11 cellular contexts compared by ENCODE assay signal in the genomic region with DNA sequence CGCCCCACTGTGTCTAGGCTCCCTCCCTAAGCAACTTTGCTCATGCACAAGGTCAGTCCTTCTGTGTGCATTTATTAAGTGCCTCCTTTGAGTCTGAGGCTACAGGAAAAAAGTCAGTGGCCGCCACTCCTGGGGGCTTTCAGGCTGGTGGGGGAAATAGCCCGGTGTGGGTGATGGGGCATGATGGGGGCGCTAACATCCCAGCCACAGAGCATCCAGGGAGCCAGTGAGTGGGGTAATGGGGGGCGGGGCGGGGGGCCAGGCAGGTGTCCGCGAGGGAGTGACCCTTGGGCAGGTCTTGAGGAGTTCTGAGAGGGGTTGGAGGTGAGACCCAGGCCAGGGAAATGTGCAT. TPM values are rescaled to one million over a fixed set of nuclear protein-coding genes. Genes with fewer than 3 reads are reported as not detected.
DNase-seq lines count a peak whose midpoint lies in the region; ATAC-seq, FAIRE-seq and TF ChIP-seq lines count a peak whose summit lies in the region.
"Had no signal": no experiment of that assay in that cellular context is flagged by ENCODE, and none has a peak within 500 bp of the region (broad histone marks: within the 10 kb centered on the region; RNA-seq: fewer than 3 reads in every experiment).

No MANE protein-coding gene starts in this region.

- no peak overlapping the region for H3K9ac ChIP-seq in keratinocyte (ENCODE audit: control insufficient read depth, extremely low read depth, insufficient read depth, low read length)

- H3K27me3 ChIP-seq in keratinocyte (ENCODE audit: control insufficient read depth, extremely low read depth, insufficient read depth, low read length) = no peaks in the 10 kb centered on the region

- no peak overlapping the region for H3K27ac ChIP-seq in keratinocyte (ENCODE audit: control insufficient read depth, insufficient read depth, low read length)

- peaks cover 17% of the 10 kb centered on the region for H3K4me1 ChIP-seq in keratinocyte (ENCODE audit: control insufficient read depth, extremely low read depth, insufficient read depth, low read length)

- dilution Hi-C loops in keratinocyte (cut with MboI; ENCODE audit: extremely low pct_ligation_motif_present, low sequenced_read_pairs) = no loop called here

- no peak for FAIRE-seq in keratinocyte (lab: Jason Lieb, UNC)

- peaks cover 34% of the 10 kb centered on the region for H3K4me1 Mint-ChIP-seq in activated CD8-positive, alpha-beta memory T cell treated with anti-CD3 and anti-CD28 coated beads, Interleukin-2, amount 10 ng/mL, durations not matched to agents 7 days and 5 days
- H3K4me1 Mint-ChIP-seq in activated CD4-positive, alpha-beta memory T cell treated with anti-CD3 and anti-CD28 coated beads, Interleukin-2, amount 10 ng/mL, durations not matched to agents 7 days and 5 days = peaks cover 28% of the 10 kb centered on the region
- H3K4me1 Mint-ChIP-seq in stimulated activated naive B cell treated with anti-CD40 and anti-IgM and Interleukin-4, amounts not matched to agents 10 μg/mL and 1 μg/mL and 100 μg/mL, for 72 hours = peaks cover 41 to 66% of the 10 kb centered on the region in 2 donors

- no peaks in the 10 kb centered on the region for H4K20me1 ChIP-seq in keratinocyte (ENCODE audit: control insufficient read depth, extremely low read depth, insufficient read depth, low read length)

- ATAC-seq in activated CD8-positive, alpha-beta memory T cell treated with anti-CD3 and anti-CD28 coated beads, Interleukin-2, amount 10 ng/mL, durations not matched to agents 7 days and 5 days = no peak
- no peak for ATAC-seq in stimulated activated naive B cell treated with anti-CD40 and anti-IgM and Interleukin-4, amounts not matched to agents 10 μg/mL and 1 μg/mL and 100 μg/mL, for 72 hours (replicated peaks)

- H2AFZ ChIP-seq in keratinocyte (ENCODE audit: control insufficient read depth, low read length) = peak overlapping the region; percentile 96

- no peaks in the 10 kb centered on the region for H3K9me3 Mint-ChIP-seq in activated CD8-positive, alpha-beta memory T cell treated with anti-CD3 and anti-CD28 coated beads, Interleukin-2, amount 10 ng/mL, durations not matched to agents 7 days and 5 days (ENCODE audit: low read depth)
- no peaks in the 10 kb centered on the region for H3K9me3 Mint-ChIP-seq in activated CD4-positive, alpha-beta memory T cell treated with anti-CD3 and anti-CD28 coated beads, Interleukin-2, amount 10 ng/mL, durations not matched to agents 7 days and 5 days
- no peaks in the 10 kb centered on the region for H3K9me3 Mint-ChIP-seq in stimulated activated naive B cell treated with anti-CD40 and anti-IgM and Interleukin-4, amounts not matched to agents 10 μg/mL and 1 μg/mL and 100 μg/mL, for 72 hours
- H3K9me3 Mint-ChIP-seq: HFFc6 had no signal

- H3K4me2 ChIP-seq in keratinocyte (ENCODE audit: control insufficient read depth, extremely low read depth, insufficient read depth, low read depth, low read length) = no peak overlapping the region

- no peak for TF ChIP-seq CTCF in keratinocyte (optimal IDR thresholded peaks at IDR 0.05 in 1 of 3, IDR thresholded peaks at IDR 0.05 in 1 of 3, conservative IDR thresholded peaks at IDR 0.05 in 1 of 3; ENCODE audit: extremely low read depth in 1 of 3, insufficient read depth in 2 of 3, low read length in 3 of 3)

- H3K27me3 Mint-ChIP-seq in activated CD8-positive, alpha-beta memory T cell treated with anti-CD3 and anti-CD28 coated beads, Interleukin-2, amount 10 ng/mL, durations not matched to agents 7 days and 5 days = no peaks in the 10 kb centered on the region
- H3K27me3 Mint-ChIP-seq in activated CD4-positive, alpha-beta memory T cell treated with anti-CD3 and anti-CD28 coated beads, Interleukin-2, amount 10 ng/mL, durations not matched to agents 7 days and 5 days = no peaks in the 10 kb centered on the region
- no peaks in the 10 kb centered on the region for H3K27me3 Mint-ChIP-seq in stimulated activated naive B cell treated with anti-CD40 and anti-IgM and Interleukin-4, amounts not matched to agents 10 μg/mL and 1 μg/mL and 100 μg/mL, for 72 hours

- H3K36me3 Mint-ChIP-seq in activated CD8-positive, alpha-beta memory T cell treated with anti-CD3 and anti-CD28 coated beads, Interleukin-2, amount 10 ng/mL, durations not matched to agents 7 days and 5 days = no peaks in the 10 kb centered on the region
- H3K36me3 Mint-ChIP-seq in activated CD4-positive, alpha-beta memory T cell treated with anti-CD3 and anti-CD28 coated beads, Interleukin-2, amount 10 ng/mL, durations not matched to agents 7 days and 5 days (ENCODE audit: low read depth) = no peaks in the 10 kb centered on the region
- no peaks in the 10 kb centered on the region for H3K36me3 Mint-ChIP-seq in stimulated activated naive B cell treated with anti-CD40 and anti-IgM and Interleukin-4, amounts not matched to agents 10 μg/mL and 1 μg/mL and 100 μg/mL, for 72 hours

- H3K4me3 ChIP-seq in keratinocyte (ENCODE audit: control insufficient read depth in 2 of 3, extremely low read depth in 1 of 3, insufficient read depth in 2 of 3, low read depth in 1 of 3, low read length in 3 of 3) = no peak overlapping the region

- peak overlapping the region; percentile 65 for H3K4me3 Mint-ChIP-seq in activated CD8-positive, alpha-beta memory T cell treated with anti-CD3 and anti-CD28 coated beads, Interleukin-2, amount 10 ng/mL, durations not matched to agents 7 days and 5 days
- peak overlapping the region; percentile 66 for H3K4me3 Mint-ChIP-seq in activated CD4-positive, alpha-beta memory T cell treated with anti-CD3 and anti-CD28 coated beads, Interleukin-2, amount 10 ng/mL, durations not matched to agents 7 days and 5 days
- peak overlapping the region; percentile 81 to 84 for H3K4me3 Mint-ChIP-seq in stimulated activated naive B cell treated with anti-CD40 and anti-IgM and Interleukin-4, amounts not matched to agents 10 μg/mL and 1 μg/mL and 100 μg/mL, for 72 hours

- no peaks in the 10 kb centered on the region for H3K36me3 ChIP-seq in keratinocyte (ENCODE audit: control insufficient read depth in 2 of 2, extremely low read depth in 1 of 2, insufficient read depth in 2 of 2, low read length in 2 of 2)

- peak overlapping the region; percentile 84 for H3K27ac Mint-ChIP-seq in activated CD8-positive, alpha-beta memory T cell treated with anti-CD3 and anti-CD28 coated beads, Interleukin-2, amount 10 ng/mL, durations not matched to agents 7 days and 5 days
- H3K27ac Mint-ChIP-seq in activated CD4-positive, alpha-beta memory T cell treated with anti-CD3 and anti-CD28 coated beads, Interleukin-2, amount 10 ng/mL, durations not matched to agents 7 days and 5 days = peak overlapping the region; percentile 83
- H3K27ac Mint-ChIP-seq in stimulated activated naive B cell treated with anti-CD40 and anti-IgM and Interleukin-4, amounts not matched to agents 10 μg/mL and 1 μg/mL and 100 μg/mL, for 72 hours = peak overlapping the region; percentile 83

- DNase-seq in activated CD8-positive, alpha-beta memory T cell treated with anti-CD3 and anti-CD28 coated beads, Interleukin-2, amount 10 ng/mL, durations not matched to agents 7 days and 5 days = no peak
- DNase-seq in activated CD8-positive, alpha-beta memory T cell treated with anti-CD3 and anti-CD28 coated beads for 24 hours = no peak
- DNase-seq in activated CD4-positive, alpha-beta memory T cell treated with anti-CD3 and anti-CD28 coated beads, Interleukin-2, amount 10 ng/mL, durations not matched to agents 7 days and 5 days = no peak
- no peak for DNase-seq in keratinocyte (ENCODE audit: low read depth, low spot score)
- no peak for DNase-seq in stimulated activated naive B cell treated with anti-CD40 and anti-IgM and Interleukin-4, amounts not matched to agents 10 μg/mL and 1 μg/mL and 100 μg/mL, for 72 hours
- DNase-seq in NCI-H1436 treated with DMSO at 0.1 percent for 48 hours (lab: John Stamatoyannopoulos, UW) = no peak
- DNase-seq in SW 1271 (lab: John Stamatoyannopoulos, UW) = no peak
- no peak for DNase-seq in foreskin melanocyte
- DNase-seq: HFFc6 had no signal

- POLR2A ChIA-PET in activated CD4-positive, alpha-beta memory T cell treated with anti-CD3 and anti-CD28 coated beads, Interleukin-2, amount 10 ng/mL, durations not matched to agents 7 days and 5 days (lab: Charles Lee) = interaction anchor here (0.5 to 25.5 kb wide), 6 partner anchors 9 to 152 kb away, joined by 3 to 1068 read pairs (median 5); a partner anchor contains a TSS

- no peaks in the 10 kb centered on the region for H3K9me3 ChIP-seq in keratinocyte (ENCODE audit: control insufficient read depth, low read depth, low read length)

- CTCF ChIA-PET in activated CD8-positive, alpha-beta memory T cell treated with anti-CD3 and anti-CD28 coated beads, Interleukin-2, amount 10 ng/mL, durations not matched to agents 7 days and 5 days (lab: Charles Lee) = interaction anchor here (0.6 to 31.3 kb wide), 13 partner anchors 8 to 229 kb away, joined by 3 to 1163 read pairs (median 4); a partner anchor contains a TSS
- CTCF ChIA-PET in activated CD4-positive, alpha-beta memory T cell treated with anti-CD3 and anti-CD28 coated beads, Interleukin-2, amount 10 ng/mL, durations not matched to agents 7 days and 5 days (lab: Charles Lee) = interaction anchor here (0.5 to 30.2 kb wide), 11 partner anchors 9 to 127 kb away, joined by 3 to 957 read pairs (median 5); a partner anchor contains a TSS

- peaks cover 2% of the 10 kb centered on the region for H3K9me1 ChIP-seq in keratinocyte (ENCODE audit: control insufficient read depth, extremely low read depth, insufficient read depth, low read length)

- no peaks in the 10 kb centered on the region for H3K79me2 ChIP-seq in keratinocyte (ENCODE audit: control insufficient read depth, insufficient read depth, low read length)

RNA-seq across cellular contexts. Expression of a gene that starts 10.0 kb away (rescaled TPM):
- total RNA-seq in activated CD8-positive, alpha-beta memory T cell treated with anti-CD3 and anti-CD28 coated beads, Interleukin-2, amount 10 ng/mL, durations not matched to agents 7 days and 5 days = 100 to 1,000 TPM; 149 to 155 TPM
- total RNA-seq in activated CD4-positive, alpha-beta memory T cell treated with anti-CD3 and anti-CD28 coated beads, Interleukin-2, amount 10 ng/mL, durations not matched to agents 7 days and 5 days = 100 to 1,000 TPM; 138 to 146 TPM
- polyA plus RNA-seq in keratinocyte = 73.9 to 192 TPM (median 75.6 TPM) in 3 replicates
- 89.7 TPM for polyA plus RNA-seq in keratinocyte (2011; ENCODE audit: low read depth)
- 69.4 and 117 TPM in 2 replicates for polyA plus RNA-seq in keratinocyte (2011; cell fraction: cytosol; rRNA removed)
- 139 and 148 TPM in 2 replicates for polyA plus RNA-seq in keratinocyte (2011; cell fraction: nucleus; rRNA removed)
- 50.2 and 134 TPM in 2 replicates for polyA plus RNA-seq in keratinocyte (2012; ENCODE audit: low replicate concordance)
- 107 to 412 TPM (median 144 TPM) in 3 replicates for polyA minus RNA-seq in keratinocyte
- 120 TPM for polyA minus RNA-seq in keratinocyte (2011; cell fraction: cytosol; rRNA and poly(A)+ RNA removed)
- 91.0 and 135 TPM in 2 replicates for polyA minus RNA-seq in keratinocyte (2011; cell fraction: nucleus; rRNA and poly(A)+ RNA removed)

RNA-seq across cellular contexts. Expression of a gene that starts 28.6 kb away (rescaled TPM):
- 10 to 100 TPM; 27.3 to 27.9 TPM for total RNA-seq in activated CD8-positive, alpha-beta memory T cell treated with anti-CD3 and anti-CD28 coated beads, Interleukin-2, amount 10 ng/mL, durations not matched to agents 7 days and 5 days
- 10 to 100 TPM; 37.4 to 40.7 TPM for total RNA-seq in activated CD4-positive, alpha-beta memory T cell treated with anti-CD3 and anti-CD28 coated beads, Interleukin-2, amount 10 ng/mL, durations not matched to agents 7 days and 5 days
- 2.4 to 5.7 TPM (median 4.5 TPM) in 3 replicates for polyA plus RNA-seq in keratinocyte
- polyA plus RNA-seq in keratinocyte (2011; ENCODE audit: low read depth) = 8.6 TPM
- polyA plus RNA-seq in keratinocyte (2011; cell fraction: cytosol; rRNA removed) = 3.0 and 6.4 TPM in 2 replicates
- 15.8 and 21.8 TPM in 2 replicates for polyA plus RNA-seq in keratinocyte (2011; cell fraction: nucleus; rRNA removed)
- 13.5 and 26.7 TPM in 2 replicates for polyA plus RNA-seq in keratinocyte (2012; ENCODE audit: low replicate concordance)
- polyA minus RNA-seq in keratinocyte = 7.6 to 19.2 TPM (median 9.6 TPM) in 3 replicates
- 27.4 TPM for polyA minus RNA-seq in keratinocyte (2011; cell fraction: cytosol; rRNA and poly(A)+ RNA removed)
- 18.6 and 21.2 TPM in 2 replicates for polyA minus RNA-seq in keratinocyte (2011; cell fraction: nucleus; rRNA and poly(A)+ RNA removed)

RNA-seq across cellular contexts. Expression of a gene that starts 36.1 kb away (rescaled TPM):
- 10 to 100 TPM; 11.7 to 12.3 TPM for total RNA-seq in activated CD8-positive, alpha-beta memory T cell treated with anti-CD3 and anti-CD28 coated beads, Interleukin-2, amount 10 ng/mL, durations not matched to agents 7 days and 5 days
- 10 to 100 TPM; 19.8 to 21.1 TPM for total RNA-seq in activated CD4-positive, alpha-beta memory T cell treated with anti-CD3 and anti-CD28 coated beads, Interleukin-2, amount 10 ng/mL, durations not matched to agents 7 days and 5 days
- 13.7 to 20.6 TPM (median 16.4 TPM) in 3 replicates for polyA plus RNA-seq in keratinocyte
- 7.8 TPM for polyA plus RNA-seq in keratinocyte (2011; ENCODE audit: low read depth)
- polyA plus RNA-seq in keratinocyte (2011; cell fraction: cytosol; rRNA removed) = 16.3 and 20.1 TPM in 2 replicates
- 38.1 and 45.2 TPM in 2 replicates for polyA plus RNA-seq in keratinocyte (2011; cell fraction: nucleus; rRNA removed)
- polyA plus RNA-seq in keratinocyte (2012; ENCODE audit: low replicate concordance) = 14.8 and 20.4 TPM in 2 replicates
- 11.6 to 19.6 TPM (median 15.0 TPM) in 3 replicates for polyA minus RNA-seq in keratinocyte
- polyA minus RNA-seq in keratinocyte (2011; cell fraction: cytosol; rRNA and poly(A)+ RNA removed) = 12.9 TPM
- polyA minus RNA-seq in keratinocyte (2011; cell fraction: nucleus; rRNA and poly(A)+ RNA removed) = 9.4 and 19.5 TPM in 2 replicates

RNA-seq across cellular contexts. Expression of a gene that starts 43.9 kb away (rescaled TPM):
- total RNA-seq in activated CD8-positive, alpha-beta memory T cell treated with anti-CD3 and anti-CD28 coated beads, Interleukin-2, amount 10 ng/mL, durations not matched to agents 7 days and 5 days = under 1 TPM; 0.50 to 0.61 TPM
- total RNA-seq in activated CD4-positive, alpha-beta memory T cell treated with anti-CD3 and anti-CD28 coated beads, Interleukin-2, amount 10 ng/mL, durations not matched to agents 7 days and 5 days = under 1 TPM; 0.65 to 0.70 TPM
- polyA plus RNA-seq in keratinocyte = 2.2 to 4.0 TPM (median 2.5 TPM) in 3 replicates
- polyA plus RNA-seq in keratinocyte (2011; ENCODE audit: low read depth) = 2.5 TPM
- polyA plus RNA-seq in keratinocyte (2011; cell fraction: cytosol; rRNA removed) = 1.4 and 3.5 TPM in 2 replicates
- polyA plus RNA-seq in keratinocyte (2011; cell fraction: nucleus; rRNA removed) = 9.9 and 12.9 TPM in 2 replicates
- polyA plus RNA-seq in keratinocyte (2012; ENCODE audit: low replicate concordance) = 6.3 and 7.4 TPM in 2 replicates
- polyA minus RNA-seq in keratinocyte = 3.6 to 9.7 TPM (median 5.5 TPM) in 3 replicates
- polyA minus RNA-seq in keratinocyte (2011; cell fraction: cytosol; rRNA and poly(A)+ RNA removed) = 4.6 TPM
- 11.5 and 16.9 TPM in 2 replicates for polyA minus RNA-seq in keratinocyte (2011; cell fraction: nucleus; rRNA and poly(A)+ RNA removed)

RNA-seq across cellular contexts. Expression of a gene that starts 47.3 kb away (rescaled TPM):
- total RNA-seq in activated CD8-positive, alpha-beta memory T cell treated with anti-CD3 and anti-CD28 coated beads, Interleukin-2, amount 10 ng/mL, durations not matched to agents 7 days and 5 days = not detected
- not detected for total RNA-seq in activated CD4-positive, alpha-beta memory T cell treated with anti-CD3 and anti-CD28 coated beads, Interleukin-2, amount 10 ng/mL, durations not matched to agents 7 days and 5 days
- 0.08 TPM in 1 of 3 replicates, not detected in the others for polyA plus RNA-seq in keratinocyte
- polyA plus RNA-seq in keratinocyte (2011; ENCODE audit: low read depth) = not detected
- 0.16 and 0.34 TPM in 2 replicates for polyA plus RNA-seq in keratinocyte (2011; cell fraction: cytosol; rRNA removed)
- not detected in 2 replicates for polyA plus RNA-seq in keratinocyte (2011; cell fraction: nucleus; rRNA removed)
- 0.22 TPM in 1 of 2 replicates, not detected in the other for polyA plus RNA-seq in keratinocyte (2012; ENCODE audit: low replicate concordance)
- not detected in 3 replicates for polyA minus RNA-seq in keratinocyte
- not detected for polyA minus RNA-seq in keratinocyte (2011; cell fraction: cytosol; rRNA and poly(A)+ RNA removed)
- polyA minus RNA-seq in keratinocyte (2011; cell fraction: nucleus; rRNA and poly(A)+ RNA removed) = not detected in 2 replicates
- total RNA-seq: activated CD8-positive, alpha-beta memory T cell treated with anti-CD3 and anti-CD28 coated beads for 36 hours; HFFc6; posterior vena cava had no signal
